In genomic region chr5:40681351-40682311, GRCh38 we compare ENCODE assay signal across 1 cellular context.
TF ChIP-seq lines count a peak whose summit lies in the region.

No MANE protein-coding gene starts in this region.

TF ChIP-seq in WTC11, 78 proteins besides CTCF, POLR2A, EP300 and RAD21 (continued from another document):
- TF ChIP-seq HMGXB4 (CRISPR knock-in tag; IDR thresholded peaks at IDR 0.05) (peak; percentile 87), CREB1 (CRISPR knock-in tag; IDR thresholded peaks at IDR 0.05) (no peak), OVOL2 (CRISPR knock-in tag; IDR thresholded peaks at IDR 0.05; ENCODE audit: borderline replicate concordance) (no peak), FOXP1 (CRISPR knock-in tag; IDR thresholded peaks at IDR 0.05; ENCODE audit: borderline replicate concordance) (peak; percentile 77; the same call in 1 of the 2 replicates), ATF3 (CRISPR knock-in tag; conservative IDR thresholded peaks at IDR 0.05) (peak; percentile 84), IRF2 (CRISPR knock-in tag; IDR thresholded peaks at IDR 0.05; ENCODE audit: borderline replicate concordance, low read depth) (no peak), NR2C2 (CRISPR knock-in tag; IDR thresholded peaks at IDR 0.05) (no peak), ERG (CRISPR knock-in tag; IDR thresholded peaks at IDR 0.05) (no peak), GTF2I (CRISPR knock-in tag; conservative IDR thresholded peaks at IDR 0.05) (no peak), ATF6 (CRISPR knock-in tag; IDR thresholded peaks at IDR 0.05) (no peak), TCF7 (CRISPR knock-in tag; IDR thresholded peaks at IDR 0.05; ENCODE audit: low read depth) (no peak), SOX15 (CRISPR knock-in tag; IDR thresholded peaks at IDR 0.05) (no peak), ETV6 (CRISPR knock-in tag; IDR thresholded peaks at IDR 0.05) (peak; percentile 94), ZBTB43 (CRISPR knock-in tag; IDR thresholded peaks at IDR 0.05) (peak; percentile 80; the same call in 1 of the 2 replicates), ZNF281 (CRISPR knock-in tag; IDR thresholded peaks at IDR 0.05) (no peak), NFATC4 (CRISPR knock-in tag; IDR thresholded peaks at IDR 0.05) (no peak), NR3C1 (CRISPR knock-in tag; conservative IDR thresholded peaks at IDR 0.05; ENCODE audit: low read depth) (no peak), ZNF232 (CRISPR knock-in tag; IDR thresholded peaks at IDR 0.05) (peak; percentile 79; the same call in 1 of the 2 replicates)
TF ChIP-seq in WTC11: peak in this region for 26.
